In the genomic region with DNA sequence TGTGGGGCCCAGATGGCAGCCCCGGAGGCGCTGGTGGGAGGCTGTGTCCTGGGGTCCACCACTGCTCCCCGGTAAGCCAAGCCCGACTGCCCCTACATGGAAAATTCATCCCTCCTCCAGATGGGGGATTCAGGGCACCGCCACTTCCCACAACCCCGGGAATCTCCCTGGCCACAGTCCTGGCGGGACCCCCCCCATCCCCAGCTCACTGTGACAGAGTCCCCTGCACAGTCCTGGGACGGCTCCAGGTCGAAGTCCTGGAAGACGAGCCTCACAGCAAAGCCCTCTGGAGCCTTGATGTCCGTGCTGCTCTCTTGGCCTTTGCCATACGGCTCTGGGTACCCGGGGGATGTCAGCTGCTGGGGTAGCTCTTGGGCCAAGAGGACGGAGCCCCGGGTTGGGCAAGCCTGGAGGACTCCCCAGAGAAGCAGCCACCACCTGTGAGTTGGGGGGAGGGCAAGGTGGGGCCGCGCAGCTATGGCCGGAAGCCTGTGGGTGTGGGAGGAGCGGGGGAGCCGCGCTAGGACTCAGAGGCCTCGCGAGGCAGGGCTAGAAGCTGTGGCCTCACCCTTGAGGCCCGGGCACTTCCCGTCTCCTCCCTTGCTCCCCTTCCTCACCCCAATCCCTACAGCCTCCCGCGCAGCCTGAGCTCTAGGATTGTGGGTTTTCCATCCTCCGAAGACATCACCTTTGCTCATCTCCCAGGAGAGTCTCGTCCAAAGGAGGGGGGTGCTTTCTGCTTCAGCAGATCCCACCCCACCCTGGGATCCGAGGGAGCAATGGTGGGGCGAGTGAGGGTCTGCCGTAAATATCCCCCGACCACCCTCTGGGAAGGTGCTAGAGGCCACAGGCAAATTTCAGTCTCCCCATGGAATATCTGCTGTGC, we compare ENCODE assay signal across 1 cellular context.
TF ChIP-seq lines count a peak whose summit lies in the region.

No MANE protein-coding gene starts in this region.

TF ChIP-seq in HepG2, 621 proteins besides CTCF, POLR2A, EP300 and RAD21 (continued from another document and continues in another):
- TF ChIP-seq ZNF552 (CRISPR knock-in tag; IDR thresholded peaks at IDR 0.05; ENCODE audit: borderline replicate concordance), result peak; percentile 85; the same call in 1 of the 2 replicates
- TF ChIP-seq ZNF557 (CRISPR knock-in tag; IDR thresholded peaks at IDR 0.05), result no peak
- TF ChIP-seq WIZ (CRISPR knock-in tag; IDR thresholded peaks at IDR 0.05), result peak; percentile 64; the same call in 1 of the 2 replicates
- TF ChIP-seq ZNF772 (CRISPR knock-in tag; IDR thresholded peaks at IDR 0.05), result peak; percentile 36; the same call in 1 of the 2 replicates
- TF ChIP-seq ZNF660 (CRISPR knock-in tag; IDR thresholded peaks at IDR 0.05; ENCODE audit: borderline replicate concordance, low read depth), result no peak
- no peak; the same call in 1 of the 2 replicates for TF ChIP-seq STAG1 (CRISPR knock-in tag; IDR thresholded peaks at IDR 0.05)
- TF ChIP-seq, protein P1, sequence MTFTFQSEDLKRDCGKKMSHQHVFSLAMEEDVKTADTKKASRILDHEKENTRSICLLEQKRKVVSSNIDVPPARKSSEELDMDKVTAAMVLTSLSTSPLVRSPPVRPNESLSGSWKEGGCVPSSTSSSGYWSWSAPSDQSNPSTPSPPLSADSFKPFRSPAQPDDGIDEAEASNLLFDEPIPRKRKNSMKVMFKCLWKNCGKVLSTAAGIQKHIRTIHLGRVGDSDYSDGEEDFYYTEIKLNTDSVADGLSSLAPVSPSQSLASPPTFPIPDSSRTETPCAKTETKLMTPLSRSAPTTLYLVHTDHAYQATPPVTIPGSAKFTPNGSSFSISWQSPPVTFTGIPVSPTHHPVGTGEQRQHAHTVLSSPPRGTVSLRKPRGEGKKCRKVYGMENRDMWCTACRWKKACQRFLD (CRISPR knock-in tag; IDR thresholded peaks at IDR 0.05; ENCODE audit: borderline replicate concordance), result peak; percentile 86; the same call in 1 of the 2 replicates
- peak; percentile 47; the same call in 1 of the 2 replicates for TF ChIP-seq MEIS2 (CRISPR knock-in tag; IDR thresholded peaks at IDR 0.05)
- TF ChIP-seq KLF11 (CRISPR knock-in tag; IDR thresholded peaks at IDR 0.05), result no peak; the same call in 1 of the 2 replicates
- no peak for TF ChIP-seq SOX6 (IDR thresholded peaks at IDR 0.05)
- TF ChIP-seq SOX6 (CRISPR knock-in tag; IDR thresholded peaks at IDR 0.05), result peak; percentile 27; the same call in 1 of the 2 replicates
- TF ChIP-seq RFX3 (CRISPR knock-in tag; IDR thresholded peaks at IDR 0.05), result no peak
- 0 out of 2 replicates have a peak, but pooled peaks have one; percentile 52 for TF ChIP-seq MAF1 (CRISPR knock-in tag; IDR thresholded peaks at IDR 0.05; ENCODE audit: borderline replicate concordance)
- no peak for TF ChIP-seq HCFC1 (IDR thresholded peaks at IDR 0.05; ENCODE audit: low read depth, low read length)
- TF ChIP-seq, protein P2, sequence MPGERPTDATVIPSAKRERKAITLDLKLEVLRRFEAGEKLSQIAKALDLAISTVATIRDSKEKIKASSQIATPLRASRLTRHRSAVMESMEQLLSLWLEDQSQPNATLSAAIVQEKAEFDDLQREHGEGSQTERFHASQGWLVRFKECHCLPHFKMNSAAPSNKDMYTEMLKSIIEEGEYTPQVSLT (CRISPR knock-in tag; IDR thresholded peaks at IDR 0.05; ENCODE audit: borderline replicate concordance, low read depth), result no peak
- TF ChIP-seq HNRNPK (IDR thresholded peaks at IDR 0.05; ENCODE audit: low read depth, low read length, poor library complexity, severe bottlenecking), result no peak
- TF ChIP-seq SIX1 (CRISPR knock-in tag; IDR thresholded peaks at IDR 0.05; ENCODE audit: borderline replicate concordance), result no peak
- TF ChIP-seq RAD51 (IDR thresholded peaks at IDR 0.05; ENCODE audit: borderline replicate concordance), result no peak
- no peak for TF ChIP-seq CEBPB (IDR thresholded peaks at IDR 0.05; ENCODE audit: borderline replicate concordance, low read depth, low read length)
- TF ChIP-seq REST (IDR thresholded peaks at IDR 0.05; ENCODE audit: borderline replicate concordance in 1 of 2, low read depth in 1 of 2, low read length in 2 of 2), result no peak; a peak in 1 of 4 replicates
- peak; percentile 63 for TF ChIP-seq ZEB1 (IDR thresholded peaks at IDR 0.05; ENCODE audit: insufficient replicate concordance, low read depth)
- no peak for TF ChIP-seq ZNF615 (CRISPR knock-in tag; IDR thresholded peaks at IDR 0.05; ENCODE audit: borderline replicate concordance)
- peak; percentile 17; the same call in 1 of the 2 replicates for TF ChIP-seq TFDP1 (CRISPR knock-in tag; IDR thresholded peaks at IDR 0.05; ENCODE audit: borderline replicate concordance)
- TF ChIP-seq AGO2 (optimal IDR thresholded peaks at IDR 0.05; ENCODE audit: low read depth, low read length), result peak; percentile 91
- no peak for TF ChIP-seq ZNF720 (CRISPR knock-in tag; IDR thresholded peaks at IDR 0.05)
- TF ChIP-seq, protein P3, sequence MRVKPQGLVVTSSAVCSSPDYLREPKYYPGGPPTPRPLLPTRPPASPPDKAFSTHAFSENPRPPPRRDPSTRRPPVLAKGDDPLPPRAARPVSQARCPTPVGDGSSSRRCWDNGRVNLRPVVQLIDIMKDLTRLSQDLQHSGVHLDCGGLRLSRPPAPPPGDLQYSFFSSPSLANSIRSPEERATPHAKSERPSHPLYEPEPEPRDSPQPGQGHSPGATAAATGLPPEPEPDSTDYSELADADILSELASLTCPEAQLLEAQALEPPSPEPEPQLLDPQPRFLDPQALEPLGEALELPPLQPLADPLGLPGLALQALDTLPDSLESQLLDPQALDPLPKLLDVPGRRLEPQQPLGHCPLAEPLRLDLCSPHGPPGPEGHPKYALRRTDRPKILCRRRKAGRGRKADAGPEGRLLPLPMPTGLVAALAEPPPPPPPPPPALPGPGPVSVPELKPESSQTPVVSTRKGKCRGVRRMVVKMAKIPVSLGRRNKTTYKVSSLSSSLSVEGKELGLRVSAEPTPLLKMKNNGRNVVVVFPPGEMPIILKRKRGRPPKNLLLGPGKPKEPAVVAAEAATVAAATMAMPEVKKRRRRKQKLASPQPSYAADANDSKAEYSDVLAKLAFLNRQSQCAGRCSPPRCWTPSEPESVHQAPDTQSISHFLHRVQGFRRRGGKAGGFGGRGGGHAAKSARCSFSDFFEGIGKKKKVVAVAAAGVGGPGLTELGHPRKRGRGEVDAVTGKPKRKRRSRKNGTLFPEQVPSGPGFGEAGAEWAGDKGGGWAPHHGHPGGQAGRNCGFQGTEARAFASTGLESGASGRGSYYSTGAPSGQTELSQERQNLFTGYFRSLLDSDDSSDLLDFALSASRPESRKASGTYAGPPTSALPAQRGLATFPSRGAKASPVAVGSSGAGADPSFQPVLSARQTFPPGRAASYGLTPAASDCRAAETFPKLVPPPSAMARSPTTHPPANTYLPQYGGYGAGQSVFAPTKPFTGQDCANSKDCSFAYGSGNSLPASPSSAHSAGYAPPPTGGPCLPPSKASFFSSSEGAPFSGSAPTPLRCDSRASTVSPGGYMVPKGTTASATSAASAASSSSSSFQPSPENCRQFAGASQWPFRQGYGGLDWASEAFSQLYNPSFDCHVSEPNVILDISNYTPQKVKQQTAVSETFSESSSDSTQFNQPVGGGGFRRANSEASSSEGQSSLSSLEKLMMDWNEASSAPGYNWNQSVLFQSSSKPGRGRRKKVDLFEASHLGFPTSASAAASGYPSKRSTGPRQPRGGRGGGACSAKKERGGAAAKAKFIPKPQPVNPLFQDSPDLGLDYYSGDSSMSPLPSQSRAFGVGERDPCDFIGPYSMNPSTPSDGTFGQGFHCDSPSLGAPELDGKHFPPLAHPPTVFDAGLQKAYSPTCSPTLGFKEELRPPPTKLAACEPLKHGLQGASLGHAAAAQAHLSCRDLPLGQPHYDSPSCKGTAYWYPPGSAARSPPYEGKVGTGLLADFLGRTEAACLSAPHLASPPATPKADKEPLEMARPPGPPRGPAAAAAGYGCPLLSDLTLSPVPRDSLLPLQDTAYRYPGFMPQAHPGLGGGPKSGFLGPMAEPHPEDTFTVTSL (CRISPR knock-in tag; IDR thresholded peaks at IDR 0.05; ENCODE audit: borderline replicate concordance), result 0 out of 2 replicates have a peak, but pooled peaks have one; percentile 10
- TF ChIP-seq SYNCRIP (IDR thresholded peaks at IDR 0.05; ENCODE audit: insufficient read depth, low read depth, low read length), result no peak
- TF ChIP-seq ZFAT (CRISPR knock-in tag; conservative IDR thresholded peaks at IDR 0.05), result no peak
- peak; percentile 84 for TF ChIP-seq ZFX (CRISPR knock-in tag; IDR thresholded peaks at IDR 0.05; ENCODE audit: low read depth)
- no peak for TF ChIP-seq CSRNP2 (CRISPR knock-in tag; conservative IDR thresholded peaks at IDR 0.05; ENCODE audit: low read depth)
- no peak for TF ChIP-seq CBX2 (IDR thresholded peaks at IDR 0.05; ENCODE audit: low read depth, low read length)
- no peak for TF ChIP-seq CBX2 (CRISPR knock-in tag; IDR thresholded peaks at IDR 0.05; ENCODE audit: low read depth)
- TF ChIP-seq MED1 (CRISPR knock-in tag; IDR thresholded peaks at IDR 0.05), result 0 out of 2 replicates have a peak, but pooled peaks have one; percentile 57
- no peak for TF ChIP-seq RFX1 (IDR thresholded peaks at IDR 0.05)
- peak; percentile 42; the same call in 1 of the 2 replicates for TF ChIP-seq E2F1 (CRISPR knock-in tag; IDR thresholded peaks at IDR 0.05)
- no peak for TF ChIP-seq ZNF207 (IDR thresholded peaks at IDR 0.05; ENCODE audit: borderline replicate concordance)
- TF ChIP-seq ZNF451 (CRISPR knock-in tag; IDR thresholded peaks at IDR 0.05), result 0 out of 2 replicates have a peak, but pooled peaks have one; percentile 3
- TF ChIP-seq, protein P4, sequence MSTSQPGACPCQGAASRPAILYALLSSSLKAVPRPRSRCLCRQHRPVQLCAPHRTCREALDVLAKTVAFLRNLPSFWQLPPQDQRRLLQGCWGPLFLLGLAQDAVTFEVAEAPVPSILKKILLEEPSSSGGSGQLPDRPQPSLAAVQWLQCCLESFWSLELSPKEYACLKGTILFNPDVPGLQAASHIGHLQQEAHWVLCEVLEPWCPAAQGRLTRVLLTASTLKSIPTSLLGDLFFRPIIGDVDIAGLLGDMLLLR (CRISPR knock-in tag; IDR thresholded peaks at IDR 0.05), result no peak
- no peak for TF ChIP-seq TBL1XR1 (IDR thresholded peaks at IDR 0.05; ENCODE audit: borderline replicate concordance, low read length, partially characterized antibody)
- TF ChIP-seq NFE2 (CRISPR knock-in tag; IDR thresholded peaks at IDR 0.05), result no peak
- no peak for TF ChIP-seq ZNF841 (CRISPR knock-in tag; IDR thresholded peaks at IDR 0.05; ENCODE audit: borderline replicate concordance)
- TF ChIP-seq, protein P5, sequence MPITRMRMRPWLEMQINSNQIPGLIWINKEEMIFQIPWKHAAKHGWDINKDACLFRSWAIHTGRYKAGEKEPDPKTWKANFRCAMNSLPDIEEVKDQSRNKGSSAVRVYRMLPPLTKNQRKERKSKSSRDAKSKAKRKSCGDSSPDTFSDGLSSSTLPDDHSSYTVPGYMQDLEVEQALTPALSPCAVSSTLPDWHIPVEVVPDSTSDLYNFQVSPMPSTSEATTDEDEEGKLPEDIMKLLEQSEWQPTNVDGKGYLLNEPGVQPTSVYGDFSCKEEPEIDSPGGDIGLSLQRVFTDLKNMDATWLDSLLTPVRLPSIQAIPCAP (CRISPR knock-in tag; IDR thresholded peaks at IDR 0.05; ENCODE audit: low read depth), result peak; percentile 42; the same call in 1 of the 2 replicates
- no peak for TF ChIP-seq ZNF337 (CRISPR knock-in tag; IDR thresholded peaks at IDR 0.05; ENCODE audit: borderline replicate concordance, low read depth)
- TF ChIP-seq ZFP1 (CRISPR knock-in tag; IDR thresholded peaks at IDR 0.05), result no peak; the same call in 1 of the 2 replicates
- TF ChIP-seq ATF7 (IDR thresholded peaks at IDR 0.05), result no peak
- no peak for TF ChIP-seq ATF7 (CRISPR knock-in tag; IDR thresholded peaks at IDR 0.05)
